ENCODE assay signal across 12 cellular contexts in genomic region chr17:76524598-76525512, GRCh38. TPM values are rescaled to one million over a fixed set of nuclear protein-coding genes. Genes with fewer than 3 reads are reported as not detected.
DNase-seq lines count a peak whose midpoint lies in the region; ATAC-seq and TF ChIP-seq lines count a peak whose summit lies in the region.
"Had no signal": no experiment of that assay in that cellular context is flagged by ENCODE, and none has a peak within 500 bp of the region (broad histone marks: within the 10 kb centered on the region; RNA-seq: fewer than 3 reads in every experiment).

No MANE protein-coding gene starts in this region.

- H3K4me3 Mint-ChIP-seq in MCF 10A (ENCODE audit: unreplicated experiment) = no peak overlapping the region
- H3K4me3 Mint-ChIP-seq in natural killer cell treated with Interleukin-12 subunit alpha and Interleukin-12 subunit beta and Interleukin-15 and Interleukin-18, amount 100 ng/mL, for 72 hours = peak overlapping the region; percentile 1
- no peak overlapping the region for H3K4me3 Mint-ChIP-seq in activated CD4-positive, alpha-beta memory T cell treated with anti-CD3 and anti-CD28 coated beads, Interleukin-2, amount 10 ng/mL, durations not matched to agents 7 days and 5 days

- CTCF ChIA-PET in MCF 10A (lab: Yijun Ruan, JAX) (interaction anchor here (0.6 to 4.3 kb wide), 9 partner anchors 10 to 190 kb away, joined by 3 to 45 read pairs (median 3); no protein-coding TSS in a partner anchor), mammary epithelial cell (lab: Charles Lee; ENCODE audit: low non-redundant PET) (no interaction called here)
- CTCF ChIA-PET in activated CD4-positive, alpha-beta memory T cell treated with anti-CD3 and anti-CD28 coated beads, Interleukin-2, amount 10 ng/mL, durations not matched to agents 7 days and 5 days (lab: Charles Lee) = interaction anchor here (2.5 to 5.4 kb wide), 4 partner anchors 15 to 157 kb away, joined by 13 to 68 read pairs (median 40); partner anchors contain the start of gene PRCD

- peaks cover 12% of the 10 kb centered on the region for H3K4me1 Mint-ChIP-seq in MCF 10A (ENCODE audit: insufficient read depth, unreplicated experiment)
- peaks cover 28 to 37% of the 10 kb centered on the region in 2 donors for H3K4me1 Mint-ChIP-seq in natural killer cell treated with Interleukin-12 subunit alpha and Interleukin-12 subunit beta and Interleukin-15 and Interleukin-18, amount 100 ng/mL, for 72 hours (ENCODE audit: low read depth in 2 of 2)
- H3K4me1 Mint-ChIP-seq in activated CD4-positive, alpha-beta memory T cell treated with anti-CD3 and anti-CD28 coated beads, Interleukin-2, amount 10 ng/mL, durations not matched to agents 7 days and 5 days = peaks cover 16% of the 10 kb centered on the region

- H3K27me3 Mint-ChIP-seq in MCF 10A (ENCODE audit: insufficient read depth, unreplicated experiment) = peaks cover 10% of the 10 kb centered on the region
- H3K27me3 Mint-ChIP-seq in natural killer cell treated with Interleukin-12 subunit alpha and Interleukin-12 subunit beta and Interleukin-15 and Interleukin-18, amount 100 ng/mL, for 72 hours = no peaks in the 10 kb centered on the region
- peaks cover 15% of the 10 kb centered on the region for H3K27me3 Mint-ChIP-seq in activated CD4-positive, alpha-beta memory T cell treated with anti-CD3 and anti-CD28 coated beads, Interleukin-2, amount 10 ng/mL, durations not matched to agents 7 days and 5 days

- H3K27ac ChIP-seq in mammary epithelial cell (ENCODE audit: insufficient read depth, low read depth, low read length) = no peak overlapping the region
- H3K27ac ChIP-seq: SJCRH30 had no signal

- no peak for ATAC-seq in natural killer cell treated with Interleukin-12 subunit alpha and Interleukin-12 subunit beta and Interleukin-15 and Interleukin-18, amount 100 ng/mL, for 72 hours

- no peak overlapping the region for H3K27ac Mint-ChIP-seq in MCF 10A (ENCODE audit: low read depth, unreplicated experiment)
- peak overlapping the region in 1 of 2 donors; percentile 40 for H3K27ac Mint-ChIP-seq in natural killer cell treated with Interleukin-12 subunit alpha and Interleukin-12 subunit beta and Interleukin-15 and Interleukin-18, amount 100 ng/mL, for 72 hours
- H3K27ac Mint-ChIP-seq in activated CD4-positive, alpha-beta memory T cell treated with anti-CD3 and anti-CD28 coated beads, Interleukin-2, amount 10 ng/mL, durations not matched to agents 7 days and 5 days = no peak overlapping the region

- H3K36me3 Mint-ChIP-seq in MCF 10A (ENCODE audit: insufficient read depth, unreplicated experiment) = no peaks in the 10 kb centered on the region
- H3K36me3 Mint-ChIP-seq in natural killer cell treated with Interleukin-12 subunit alpha and Interleukin-12 subunit beta and Interleukin-15 and Interleukin-18, amount 100 ng/mL, for 72 hours = no peaks in the 10 kb centered on the region
- H3K36me3 Mint-ChIP-seq in activated CD4-positive, alpha-beta memory T cell treated with anti-CD3 and anti-CD28 coated beads, Interleukin-2, amount 10 ng/mL, durations not matched to agents 7 days and 5 days (ENCODE audit: low read depth) = no peaks in the 10 kb centered on the region

- no TSS peak for BruUV-seq in MCF 10A (replicated peaks; lab: Mats Ljungman, UMichigan)
- BruUV-seq in mammary epithelial cell (replicated peaks; lab: Mats Ljungman, UMichigan) = no TSS peak

- H2AFZ ChIP-seq in mammary epithelial cell (ENCODE audit: low read depth, low read length) = no peak overlapping the region

- peaks cover 42% of the 10 kb centered on the region for H3K4me1 ChIP-seq in mammary epithelial cell (ENCODE audit: insufficient read depth, low read length)

- no peak overlapping the region for H3K9ac ChIP-seq in mammary epithelial cell (ENCODE audit: insufficient read depth, low read length)

- H3K9me3 ChIP-seq in mammary epithelial cell (replicated peaks; ENCODE audit: insufficient read depth, low read length) = no peaks in the 10 kb centered on the region
- H3K9me3 ChIP-seq: SJCRH30 had no signal

- 89% methylated on average over 21 of the region's 25 CpGs for WGBS in mammary epithelial cell (ENCODE audit: low coverage, missing lambda C conversion rate)

- in situ Hi-C loops in mammary epithelial cell (cut with MboI; ENCODE audit: low sequenced_read_pairs in 2 of 2) = loop anchor here in 1 of 2 donors (5.0 kb wide), 1 partner anchor 97 kb away; no protein-coding TSS in a partner anchor

- peak; percentile 82 for DNase-seq in MCF 10A (ENCODE audit: unreplicated experiment)
- DNase-seq in mammary epithelial cell = no peak
- peak; percentile 76 for DNase-seq in fibroblast of pulmonary artery (ENCODE audit: low read depth)
- no peak for DNase-seq in natural killer cell treated with Interleukin-12 subunit alpha and Interleukin-12 subunit beta and Interleukin-15 and Interleukin-18, amount 100 ng/mL, for 72 hours (ENCODE audit: low spot score)
- no peak for DNase-seq in cerebellar nuclear complex (lab: John Stamatoyannopoulos, UW)
- DNase-seq in activated CD4-positive, alpha-beta T cell treated with anti-CD3 and anti-CD28 coated beads, Interleukin-2, amount 50 U/mL, for 48 hours = no peak
- no peak for DNase-seq in NCI-H526 (lab: John Stamatoyannopoulos, UW)
- no peak for DNase-seq in activated CD4-positive, alpha-beta memory T cell treated with anti-CD3 and anti-CD28 coated beads, Interleukin-2, amount 10 ng/mL, durations not matched to agents 7 days and 5 days
- DNase-seq: occipital lobe had no signal

- H3K4me3 ChIP-seq in mammary epithelial cell (replicated peaks in 1 of 3; ENCODE audit: insufficient read depth in 1 of 3, low read depth in 2 of 3, low read length in 3 of 3) = no peak overlapping the region
- H3K4me3 ChIP-seq in fibroblast of pulmonary artery (replicated peaks; ENCODE audit: low read depth, low read length) = no peak overlapping the region
- H3K4me3 ChIP-seq: SJCRH30 had no signal

- H3K9me3 Mint-ChIP-seq in MCF 10A (ENCODE audit: unreplicated experiment) = no peaks in the 10 kb centered on the region
- H3K9me3 Mint-ChIP-seq in natural killer cell treated with Interleukin-12 subunit alpha and Interleukin-12 subunit beta and Interleukin-15 and Interleukin-18, amount 100 ng/mL, for 72 hours = no peaks in the 10 kb centered on the region
- H3K9me3 Mint-ChIP-seq in activated CD4-positive, alpha-beta memory T cell treated with anti-CD3 and anti-CD28 coated beads, Interleukin-2, amount 10 ng/mL, durations not matched to agents 7 days and 5 days = no peaks in the 10 kb centered on the region

- no peaks in the 10 kb centered on the region for H3K79me2 ChIP-seq in mammary epithelial cell (ENCODE audit: insufficient read depth, low read length)

- no peak for TF ChIP-seq CTCF in MCF 10A (IDR thresholded peaks at IDR 0.05; ENCODE audit: unreplicated experiment)
- TF ChIP-seq CTCF in mammary epithelial cell (conservative IDR thresholded peaks at IDR 0.05 in 1 of 2, IDR thresholded peaks at IDR 0.05 in 1 of 2; ENCODE audit: extremely low read depth in 1 of 2, insufficient read depth in 1 of 2, low read depth in 1 of 2, low read length in 2 of 2) = no peak
- TF ChIP-seq CTCF in fibroblast of pulmonary artery (IDR thresholded peaks at IDR 0.05; ENCODE audit: low read length, missing control alignments) = no peak

- H3K27me3 ChIP-seq in mammary epithelial cell (ENCODE audit: insufficient read depth, low read length) = peaks cover 5% of the 10 kb centered on the region

- dilution Hi-C loops in mammary epithelial cell (cut with HindIII; ENCODE audit: low sequenced_read_pairs) = no loop called here

- POLR2A ChIA-PET in MCF 10A (lab: Yijun Ruan, JAX) = interaction anchor here (0.7 to 3.7 kb wide), 9 partner anchors 16 to 69 kb away, joined by 3 to 33 read pairs (median 4); partner anchors contain the start of gene ST6GALNAC2
- POLR2A ChIA-PET in activated CD4-positive, alpha-beta memory T cell treated with anti-CD3 and anti-CD28 coated beads, Interleukin-2, amount 10 ng/mL, durations not matched to agents 7 days and 5 days (lab: Charles Lee) = interaction anchor here (0.5 to 1.1 kb wide), 2 partner anchors 157 to 203 kb away, joined by 3 read pairs; no protein-coding TSS in a partner anchor

- H3K36me3 ChIP-seq in mammary epithelial cell (ENCODE audit: insufficient read depth, low read length) = no peaks in the 10 kb centered on the region
- H3K36me3 ChIP-seq: SJCRH30 had no signal

- no peak overlapping the region for H3K4me2 ChIP-seq in mammary epithelial cell (ENCODE audit: insufficient read depth, low read depth, low read length)

- H4K20me1 ChIP-seq in mammary epithelial cell (ENCODE audit: insufficient read depth, low read length) = no peaks in the 10 kb centered on the region

- intact Hi-C loops in MCF 10A (cut with micrococcal nuclease) (no loop called here), mammary epithelial cell (cut with micrococcal nuclease) (no loop called here)

RNA-seq across cellular contexts. Expression of gene CYGB, which starts 12.7 kb away (rescaled TPM):
- not detected in 2 replicates for total RNA-seq in MCF 10A (2022)
- 10 to 100 TPM in 1 of 2 donors, 1 to 10 TPM in 1; 3.3 to 17.0 TPM for total RNA-seq in mammary epithelial cell
- 18.8 TPM for polyA plus RNA-seq in mammary epithelial cell
- 18.6 TPM for polyA minus RNA-seq in mammary epithelial cell
- 1 to 10 TPM; 1.0 to 2.9 TPM for total RNA-seq in natural killer cell treated with Interleukin-12 subunit alpha and Interleukin-12 subunit beta and Interleukin-15 and Interleukin-18, amount 100 ng/mL, for 72 hours
- total RNA-seq in activated CD4-positive, alpha-beta memory T cell treated with anti-CD3 and anti-CD28 coated beads, Interleukin-2, amount 10 ng/mL, durations not matched to agents 7 days and 5 days = not detected
- total RNA-seq: SJCRH30 had no signal

RNA-seq across cellular contexts. Expression of gene PRCD, which starts 15.0 kb away (rescaled TPM):
- not detected in 2 replicates for total RNA-seq in MCF 10A (2022)
- total RNA-seq in mammary epithelial cell = 1 to 10 TPM in 1 of 2 donors, under 1 TPM in 1; 0.66 to 1.2 TPM
- 0.71 TPM for polyA plus RNA-seq in mammary epithelial cell
- not detected for polyA minus RNA-seq in mammary epithelial cell
- under 1 TPM in 1 of 2 donors, not detected in 1; 0.78 TPM for total RNA-seq in natural killer cell treated with Interleukin-12 subunit alpha and Interleukin-12 subunit beta and Interleukin-15 and Interleukin-18, amount 100 ng/mL, for 72 hours
- total RNA-seq in activated CD4-positive, alpha-beta memory T cell treated with anti-CD3 and anti-CD28 coated beads, Interleukin-2, amount 10 ng/mL, durations not matched to agents 7 days and 5 days = not detected
- total RNA-seq: A673 had no signal

RNA-seq across cellular contexts. Expression of gene RHBDF2, which starts 23.6 kb away (rescaled TPM):
- total RNA-seq in MCF 10A (2022) (17.5 and 33.4 TPM in 2 replicates), mammary epithelial cell (10 to 100 TPM; 22.0 to 51.3 TPM)
- polyA plus RNA-seq in mammary epithelial cell = 30.6 TPM
- polyA minus RNA-seq in mammary epithelial cell = 21.1 TPM
- 100 to 1,000 TPM; 156 to 234 TPM for total RNA-seq in natural killer cell treated with Interleukin-12 subunit alpha and Interleukin-12 subunit beta and Interleukin-15 and Interleukin-18, amount 100 ng/mL, for 72 hours
- 10 to 100 TPM; 33.2 to 33.8 TPM for total RNA-seq in activated CD4-positive, alpha-beta memory T cell treated with anti-CD3 and anti-CD28 coated beads, Interleukin-2, amount 10 ng/mL, durations not matched to agents 7 days and 5 days

RNA-seq across cellular contexts. Expression of gene AANAT, which starts 57.5 kb away (rescaled TPM):
- total RNA-seq in MCF 10A (2022) (not detected in 2 replicates), mammary epithelial cell (not detected)
- 0.16 TPM for polyA plus RNA-seq in mammary epithelial cell
- not detected for polyA minus RNA-seq in mammary epithelial cell
- under 1 TPM in 1 of 2 donors, not detected in 1; 0.78 TPM for total RNA-seq in natural killer cell treated with Interleukin-12 subunit alpha and Interleukin-12 subunit beta and Interleukin-15 and Interleukin-18, amount 100 ng/mL, for 72 hours
- not detected for total RNA-seq in activated CD4-positive, alpha-beta memory T cell treated with anti-CD3 and anti-CD28 coated beads, Interleukin-2, amount 10 ng/mL, durations not matched to agents 7 days and 5 days
- total RNA-seq: A673, occipital lobe, subcutaneous adipose tissue had no signal

Comparison
In these comparisons a context has a peak if more than half of its experiments do, and no peak if none do; other contexts are left out.
1. DNase-seq: peak in MCF 10A (single experiment) and fibroblast of pulmonary artery (single experiment); none in mammary epithelial cell (single experiment), natural killer cell treated with Interleukin-12 subunit alpha and Interleukin-12 subunit beta and Interleukin-15 and Interleukin-18, amount 100 ng/mL, for 72 hours (single experiment), cerebellar nuclear complex (0 of 2), activated CD4-positive, alpha-beta T cell treated with anti-CD3 and anti-CD28 coated beads, Interleukin-2, amount 50 U/mL, for 48 hours (0 of 2), NCI-H526 (0 of 2) and activated CD4-positive, alpha-beta memory T cell treated with anti-CD3 and anti-CD28 coated beads, Interleukin-2, amount 10 ng/mL, durations not matched to agents 7 days and 5 days (single experiment).